In genomic region chr15:67105065-67105951, GRCh38 we compare ENCODE assay signal across 8 cellular contexts. TPM values are rescaled to one million over a fixed set of nuclear protein-coding genes. Genes with fewer than 3 reads are reported as not detected.
A peak's percentile ranks its signal among the peaks of the same experiment; 100 is the strongest.
DNase-seq lines count a peak whose midpoint lies in the region; ATAC-seq, FAIRE-seq and TF ChIP-seq lines count a peak whose summit lies in the region.

No MANE protein-coding gene starts in this region.

- no peaks in the 10 kb centered on the region for H3K27me3 ChIP-seq in H1 (replicated peaks in 1 of 4; ENCODE audit: control insufficient read depth in 3 of 4, extremely low read depth in 1 of 4, insufficient read depth in 3 of 4, low read length in 3 of 4)
- no peaks in the 10 kb centered on the region for H3K27me3 ChIP-seq in naive thymus-derived CD4-positive, alpha-beta T cell (ENCODE audit: control insufficient read depth in 2 of 2, insufficient read depth in 2 of 2, low read length in 2 of 2)

- peaks cover 0 to 12% (median 2%) of the 10 kb centered on the region in 4 experiments; a peak in 5 of 7 replicates for H3K4me1 ChIP-seq in H1 (replicated peaks in 1 of 4; ENCODE audit: control insufficient read depth in 3 of 4, insufficient read depth in 4 of 4, low read length in 3 of 4)
- H3K4me1 ChIP-seq in naive thymus-derived CD4-positive, alpha-beta T cell (ENCODE audit: control insufficient read depth in 2 of 2, insufficient read depth in 2 of 2, low read length in 2 of 2), result peaks cover 91 to 93% of the 10 kb centered on the region in 2 donors

- ATAC-seq in naive thymus-derived CD4-positive, alpha-beta T cell, result no peak
- ATAC-seq in GM19452 (IDR thresholded peaks at IDR 0.05; ENCODE audit: unreplicated experiment), result no peak

- H4K5ac ChIP-seq in H1 (ENCODE audit: insufficient read length, low read depth, low read length), result no peak overlapping the region

- no peak overlapping the region for H3K14ac ChIP-seq in H1 (ENCODE audit: insufficient read length)

- H3K56ac ChIP-seq in H1 (replicated peaks; ENCODE audit: insufficient read length, low read depth, low read length), result no peak overlapping the region

- WGBS in H1 (ENCODE audit: extremely low coverage in 1 of 2, insufficient coverage in 1 of 2, insufficient read length in 1 of 2, insufficient replicate concordance in 2 of 2, low coverage in 1 of 2, low lambda C conversion rate in 2 of 2, missing lambda C conversion rate in 1 of 2), 2 experiments, result 86% methylated on average over 10 of the region's 11 CpGs; no CpG with 5 or more reads in 1 of the 2 experiments

- H2BK5ac ChIP-seq in H1 (ENCODE audit: low read depth, low read length), result no peak overlapping the region

- H3K27me3 Mint-ChIP-seq in naive thymus-derived CD4-positive, alpha-beta T cell, result no peaks in the 10 kb centered on the region

- POLR2A ChIA-PET in H1 (lab: Charles Lee; ENCODE audit: partially characterized antibody), result no interaction called here
- POLR2A ChIA-PET in naive thymus-derived CD4-positive, alpha-beta T cell (lab: Charles Lee), result interaction anchor here (1.0 to 5.7 kb wide), 6 partner anchors 15 to 51 kb away, joined by 3 to 60 read pairs (median 4); partner anchors contain the start of gene SMAD3

- H3K4me2 ChIP-seq in H1 (ENCODE audit: insufficient read depth in 1 of 2, low read depth in 2 of 2, low read length in 2 of 2), result no peak overlapping the region

- peaks cover 0 to 2% (median 0%) of the 10 kb centered on the region in 11 donors for H3K9me3 Mint-ChIP-seq in naive thymus-derived CD4-positive, alpha-beta T cell

- H3K4ac ChIP-seq in H1 (replicated peaks; ENCODE audit: insufficient read length, low read depth, low read length), result no peak overlapping the region

- peak overlapping the region; percentile 76; the same call in 1 of the 2 replicates for H2BK15ac ChIP-seq in H1 (ENCODE audit: low read length)

- peaks cover 0 to 60% (median 25%) of the 10 kb centered on the region in 7 donors for H3K4me1 Mint-ChIP-seq in naive thymus-derived CD4-positive, alpha-beta T cell

- H3K36me3 ChIP-seq in H1 (ENCODE audit: control insufficient read depth in 2 of 4, insufficient read depth in 4 of 4, low read length in 3 of 4), result no peaks in the 10 kb centered on the region
- no peaks in the 10 kb centered on the region for H3K36me3 ChIP-seq in naive thymus-derived CD4-positive, alpha-beta T cell (ENCODE audit: control insufficient read depth in 2 of 3, insufficient read depth in 3 of 3, low read length in 3 of 3)

- TF ChIP-seq CTCF in AG09309 (IDR thresholded peaks at IDR 0.05; ENCODE audit: control insufficient read depth, insufficient read depth, low read depth, low read length, missing control alignments), result no peak
- peak in 2 of 3 experiments; percentile 4 to 16; a peak in 2 of 4 replicates for TF ChIP-seq CTCF in H1 (IDR thresholded peaks at IDR 0.05; ENCODE audit: control extremely low read depth in 1 of 3, insufficient read depth in 1 of 3, low read depth in 1 of 3, low read length in 3 of 3)

- no peak overlapping the region for H2BK120ac ChIP-seq in H1 (replicated peaks; ENCODE audit: low read depth, low read length)

- peaks cover 11% of the 10 kb centered on the region for H3K79me1 ChIP-seq in H1 (ENCODE audit: low read depth, low read length)

- H3K27ac ChIP-seq in H1 (ENCODE audit: low read depth, low read length), result no peak overlapping the region
- no peak overlapping the region for H3K27ac ChIP-seq in naive thymus-derived CD4-positive, alpha-beta T cell (ENCODE audit: low read depth, low read length)

- no peaks in the 10 kb centered on the region for H3K9me3 ChIP-seq in H1 (ENCODE audit: insufficient read depth in 2 of 2, low read depth in 1 of 2, low read length in 1 of 2)
- H3K9me3 ChIP-seq in naive thymus-derived CD4-positive, alpha-beta T cell (ENCODE audit: control insufficient read depth in 2 of 3, low read length in 3 of 3), result no peaks in the 10 kb centered on the region

- H3K79me2 ChIP-seq in H1 (ENCODE audit: control insufficient read depth in 1 of 2, insufficient read depth in 2 of 2, low read length in 2 of 2), result peaks cover 0 to 20% of the 10 kb centered on the region in 2 experiments; a peak in 1 of 4 replicates

- no peaks in the 10 kb centered on the region for H3K23me2 ChIP-seq in H1 (ENCODE audit: low read depth, low read length)

- H4K20me1 ChIP-seq in H1 (replicated peaks in 1 of 2; ENCODE audit: control insufficient read depth in 1 of 2, insufficient read depth in 2 of 2, low read length in 2 of 2), result peaks cover 0 to 2% of the 10 kb centered on the region in 2 experiments

- no peak overlapping the region for H4K8ac ChIP-seq in H1 (ENCODE audit: extremely low read depth, insufficient read depth, low read length)

- peak overlapping the region in 8 of 10 donors; percentile 14 to 78 (median 54) for H3K4me3 Mint-ChIP-seq in naive thymus-derived CD4-positive, alpha-beta T cell

- no peak overlapping the region for H4K91ac ChIP-seq in H1 (replicated peaks; ENCODE audit: insufficient read length, low read length)

- H3K9ac ChIP-seq in H1 (replicated peaks in 1 of 4; ENCODE audit: extremely low read depth in 1 of 4, low read depth in 3 of 4, low read length in 3 of 4), result no peak overlapping the region

- CTCF ChIA-PET in H1 (lab: Charles Lee; ENCODE audit: partially characterized antibody), result interaction anchor here (0.9 to 1.4 kb wide), 2 partner anchors 11 to 37 kb away, joined by 4 read pairs; no protein-coding TSS in a partner anchor
- CTCF ChIA-PET in naive thymus-derived CD4-positive, alpha-beta T cell (lab: Charles Lee), result interaction anchor here (1.4 kb wide), 1 partner anchor 40 kb away, joined by 4 read pairs; the partner anchor contains the start of gene SMAD3

- TF ChIP-seq EP300 in H1 (IDR thresholded peaks at IDR 0.05; ENCODE audit: borderline replicate concordance in 1 of 2, low read depth in 2 of 2, low read length in 2 of 2), result no peak

- 0 out of 2 replicates have a peak overlapping the region, but pooled peaks have one; percentile 45 for H2AK5ac ChIP-seq in H1 (ENCODE audit: low read depth, low read length)

- H2BK20ac ChIP-seq in H1 (ENCODE audit: low read length), result no peak overlapping the region

- intact Hi-C loops in naive thymus-derived CD4-positive, alpha-beta T cell (cut with micrococcal nuclease), result no loop called here

- peak in 1 of 2 experiments; percentile 21; a peak in 1 of 4 replicates for TF ChIP-seq RAD21 in H1 (IDR thresholded peaks at IDR 0.05 in 1 of 2, conservative IDR thresholded peaks at IDR 0.05 in 1 of 2; ENCODE audit: low read depth in 2 of 2, low read length in 2 of 2)

- DNase-seq in AG09309 (ENCODE audit: low read depth) (peak; percentile 98), M059J (ENCODE audit: low read depth) (peak; percentile 99), H1 (ENCODE audit: low read depth in 1 of 2, low spot score in 2 of 2) (no peak), NCI-H1694 (lab: John Stamatoyannopoulos, UW) (no peak), frontal cortex (ENCODE audit: low spot score in 2 of 2) (no peak)
- DNase-seq in naive thymus-derived CD4-positive, alpha-beta T cell, result no peak
- no peak for DNase-seq in activated CD8-positive, alpha-beta memory T cell treated with anti-CD3 and anti-CD28 coated beads for 24 hours

- 0 out of 2 replicates have a peak overlapping the region, but pooled peaks have one; percentile 19 for H3K18ac ChIP-seq in H1 (ENCODE audit: extremely low read depth, low read length)

- peak overlapping the region in 8 of 9 donors; percentile 40 to 90 (median 74) for H3K27ac Mint-ChIP-seq in naive thymus-derived CD4-positive, alpha-beta T cell

- no peak overlapping the region for H2AFZ ChIP-seq in H1 (ENCODE audit: low read length)

- H3K4me3 ChIP-seq in AG09309 (ENCODE audit: control insufficient read depth, low read depth, low read length), result no peak overlapping the region
- no peak overlapping the region for H3K4me3 ChIP-seq in H1 (ENCODE audit: extremely low read depth in 1 of 4, insufficient read depth in 2 of 4, low read depth in 3 of 4, low read length in 4 of 4)
- H3K4me3 ChIP-seq in naive thymus-derived CD4-positive, alpha-beta T cell (ENCODE audit: low read length), result peak overlapping the region; percentile 42

- FAIRE-seq in H1 (lab: Jason Lieb, UNC), result no peak
- FAIRE-seq in frontal cortex (lab: Jason Lieb, UNC), result no peak

- H3K36me3 Mint-ChIP-seq in naive thymus-derived CD4-positive, alpha-beta T cell, result peaks cover under 1 to 46% (median 8%) of the 10 kb centered on the region in 5 donors

- no peak overlapping the region for H3K23ac ChIP-seq in H1 (ENCODE audit: insufficient read length)

- H2BK12ac ChIP-seq in H1 (ENCODE audit: low read depth, low read length), result peak overlapping the region; percentile 35; the same call in 1 of the 2 replicates

- TF ChIP-seq POLR2A in H1 (IDR thresholded peaks at IDR 0.05; ENCODE audit: control extremely low read depth in 1 of 2, low read depth in 2 of 2, low read length in 2 of 2), result no peak

TF ChIP-seq in H1, 55 proteins besides CTCF, POLR2A, EP300 and RAD21:
- no peak for TF ChIP-seq NRF1 (IDR thresholded peaks at IDR 0.05; ENCODE audit: low read depth, low read length)
- no peak for TF ChIP-seq GABPA (IDR thresholded peaks at IDR 0.05; ENCODE audit: borderline replicate concordance, insufficient read depth, low read length)
TF ChIP-seq in H1: peak in this region for 0.

RNA-seq across cellular contexts. Expression of gene SMAD3, which starts 39.9 kb away (rescaled TPM):
- 32.6 and 46.7 TPM in 2 replicates for total RNA-seq in M059J (2014; rRNA removed; shearing (Covaris generic))
- total RNA-seq in H1 (2021; fragmentation: NEBNext Ultra II Directional; extraction: Animal tissue kit (Norgen Biotek cat#: 25700)), result 11.1 and 12.4 TPM in 2 replicates
- polyA plus RNA-seq in H1 (2011; rRNA removed), result 10.1 and 17.3 TPM in 2 replicates
- polyA plus RNA-seq in H1 (2011; cell fraction: cytosol; rRNA removed), result 9.1 TPM
- 41.6 TPM for polyA plus RNA-seq in H1 (2011; cell fraction: nucleus; rRNA removed)
- 7.8 to 10.4 TPM (median 8.7 TPM) in 4 replicates for polyA plus RNA-seq in H1 (2012, experiment 1 of 2)
- 5.0 TPM for polyA plus RNA-seq in H1 (2012, experiment 2 of 2)
- 13.2 TPM for polyA plus RNA-seq in H1 (2013, experiment 1 of 2)
- polyA plus RNA-seq in H1 (2013, experiment 2 of 2), result 11.1 TPM
- 16.5 and 18.3 TPM in 2 replicates for polyA minus RNA-seq in H1 (2011; rRNA and poly(A)+ RNA removed)
- polyA minus RNA-seq in H1 (2011; cell fraction: cytosol; rRNA and poly(A)+ RNA removed), result 12.3 TPM
- 14.3 TPM for polyA minus RNA-seq in H1 (2011; cell fraction: nucleus; rRNA and poly(A)+ RNA removed)
- 100 to 1,000 TPM in 3 of 5 experiments, 10 to 100 TPM in 2; 27.4 to 142 (median 113) TPM for total RNA-seq in naive thymus-derived CD4-positive, alpha-beta T cell
- 10 to 100 TPM in 1 of 2 donors, 1 to 10 TPM in 1; 4.0 to 11.5 TPM for polyA plus RNA-seq in naive thymus-derived CD4-positive, alpha-beta T cell
- 2.0 TPM for total RNA-seq in frontal cortex

Comparison
In these comparisons a context has a peak if more than half of its experiments do, and no peak if none do; other contexts are left out.
1. DNase-seq: peak in AG09309 (single experiment) and M059J (single experiment); none in H1 (0 of 2), naive thymus-derived CD4-positive, alpha-beta T cell (0 of 9), NCI-H1694 (single experiment), frontal cortex (0 of 2) and activated CD8-positive, alpha-beta memory T cell treated with anti-CD3 and anti-CD28 coated beads for 24 hours (single experiment).